Comparison of ENCODE assay signal across 21 cellular contexts in the genomic region with DNA sequence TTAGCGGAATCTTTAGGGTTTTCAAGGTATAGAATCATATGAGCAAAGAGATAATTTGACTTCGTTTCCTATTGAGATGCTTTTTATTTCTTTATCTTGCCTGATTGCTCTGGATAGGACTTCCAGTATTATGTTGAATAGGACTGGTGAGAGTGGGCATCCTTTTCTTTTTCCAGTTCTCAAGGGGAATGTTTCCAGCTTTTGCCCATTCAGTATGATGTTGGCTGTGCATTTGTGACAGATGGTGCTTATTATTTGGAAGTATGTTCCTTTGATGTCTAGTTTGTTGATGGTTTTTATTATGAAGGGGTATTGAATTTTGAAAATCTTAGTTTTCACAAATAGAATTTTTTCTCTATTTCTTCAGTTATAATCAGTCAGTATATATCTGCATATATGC.
DNase-seq lines count a peak whose midpoint lies in the region; ATAC-seq and FAIRE-seq lines count a peak whose summit lies in the region.
"Had no signal": no experiment of that assay in that cellular context is flagged by ENCODE, and none has a peak within 500 bp of the region (broad histone marks: within the 10 kb centered on the region; RNA-seq: fewer than 3 reads in every experiment).

No MANE protein-coding gene starts in this region.

- in situ Hi-C loops in G401 (cut with HindIII; ENCODE audit: low sequenced_read_pairs): no loop called here

- no peak for FAIRE-seq in frontal cortex (lab: Jason Lieb, UNC)
- FAIRE-seq: A204.1, GM12878, GM12892, GM18507 had no signal

- ATAC-seq in HG03159 (IDR thresholded peaks at IDR 0.05; ENCODE audit: unreplicated experiment): no peak
- ATAC-seq: GM12878 had no signal

- DNase-seq in G401 (ENCODE audit: low spot score) (peak; percentile 64), NCI-H1694 (lab: John Stamatoyannopoulos, UW) (peak; percentile 1), NCI-H446 (lab: John Stamatoyannopoulos, UW) (peak; percentile 32 to 57), cerebellar cortex (ENCODE audit: low spot score) (peak; percentile 59), NCI-H146 treated with DMSO at 0.1 percent for 48 hours (lab: John Stamatoyannopoulos, UW; ENCODE audit: unreplicated experiment) (no peak), frontal cortex (ENCODE audit: low spot score in 2 of 2) (no peak)
- DNase-seq: 8988T; ACHN; BE2C; CD4-positive, alpha-beta memory T cell; CD4-positive, CD25-positive, alpha-beta regulatory T cell; CD8-positive, alpha-beta memory T cell; COR-L47; DMS153; DMS79 treated with DMSO at 0.1 percent for 48 hours; GDM1 had no signal

Comparison
In these comparisons a context has a peak if more than half of its experiments do, and no peak if none do; other contexts are left out.
1. DNase-seq: peak in G401 (single experiment), NCI-H1694 (single experiment), NCI-H446 (2 of 2) and cerebellar cortex (single experiment); none in NCI-H146 treated with DMSO at 0.1 percent for 48 hours (single experiment) and frontal cortex (0 of 2).